9 cellular contexts compared by ENCODE assay signal in genomic region chr4:123587983-123588494, GRCh38.
DNase-seq lines count a peak whose midpoint lies in the region; ATAC-seq and TF ChIP-seq lines count a peak whose summit lies in the region.
"Had no signal": no experiment of that assay in that cellular context is flagged by ENCODE, and none has a peak within 500 bp of the region (broad histone marks: within the 10 kb centered on the region; RNA-seq: fewer than 3 reads in every experiment).

No MANE protein-coding gene starts in this region.

- no peak overlapping the region for H2BK12ac ChIP-seq in trophoblast cell (ENCODE audit: low read length)

- H3K79me2 ChIP-seq in trophoblast cell (ENCODE audit: control insufficient read depth, insufficient read depth, low read length, poor library complexity): no peaks in the 10 kb centered on the region

- H3K9me3 ChIP-seq in duodenal mucosa (ENCODE audit: control insufficient read depth in 1 of 2, low read length in 2 of 2): no peaks in the 10 kb centered on the region
- no peaks in the 10 kb centered on the region for H3K9me3 ChIP-seq in trophoblast cell (ENCODE audit: insufficient read depth, low read depth, low read length)

- no peak overlapping the region for H4K12ac ChIP-seq in trophoblast cell (ENCODE audit: low read depth, low read length)

- peak overlapping the region; percentile 6; the same call in 1 of the 2 replicates for H3K4me3 ChIP-seq in AG10803 (ENCODE audit: low read length)
- peak overlapping the region in 1 of 2 donors; percentile 1 for H3K4me3 ChIP-seq in duodenal mucosa (ENCODE audit: low read depth in 1 of 2, low read length in 2 of 2)
- H3K4me3 ChIP-seq in trophoblast cell (ENCODE audit: low read depth, low read length): no peak overlapping the region
- H3K4me3 ChIP-seq: cardiac muscle cell had no signal

- no peak overlapping the region for H2AFZ ChIP-seq in trophoblast cell (ENCODE audit: insufficient read depth, low read length, poor library complexity)

- no peak overlapping the region for H2AK5ac ChIP-seq in trophoblast cell (ENCODE audit: low read length)

- no CpG with 5 or more reads among the region's 8 CpGs for WGBS in trophoblast cell (ENCODE audit: extremely low coverage, insufficient coverage, insufficient read length)

- no peak overlapping the region for H2BK5ac ChIP-seq in trophoblast cell (ENCODE audit: low read depth, low read length, poor library complexity)

- no peak overlapping the region for H3K14ac ChIP-seq in trophoblast cell (ENCODE audit: low read length)

- peak overlapping the region; percentile 41 for H3K27ac ChIP-seq in duodenal mucosa (ENCODE audit: low read depth, low read length)
- no peak overlapping the region for H3K27ac ChIP-seq in trophoblast cell (ENCODE audit: low read depth, low read length)
- H3K27ac ChIP-seq: cardiac muscle cell had no signal

- no peak overlapping the region for H4K8ac ChIP-seq in trophoblast cell (ENCODE audit: low read depth, low read length)

- peak; percentile 79 for DNase-seq in AG10803 (ENCODE audit: low read depth)
- peak; percentile 65 for DNase-seq in NCI-H2081 treated with DMSO at 0.1 percent for 48 hours (lab: John Stamatoyannopoulos, UW)
- peak; percentile 30 to 75 for DNase-seq in trophoblast cell
- DNase-seq in activated T-cell treated with anti-CD3 and anti-CD28 coated beads, Interleukin-2, amount 50 U/mL, for 72 hours: no peak
- no peak for DNase-seq in effector CD4-positive, alpha-beta T cell

- H3K27ac Mint-ChIP-seq in activated T-cell treated with anti-CD3 and anti-CD28 coated beads, Interleukin-2, amount 50 U/mL, for 72 hours: no peak overlapping the region

- H3K36me3 ChIP-seq in duodenal mucosa (ENCODE audit: control insufficient read depth in 1 of 2, insufficient read depth in 2 of 2, low read length in 2 of 2): no peaks in the 10 kb centered on the region
- no peaks in the 10 kb centered on the region for H3K36me3 ChIP-seq in trophoblast cell (ENCODE audit: control insufficient read depth in 1 of 2, insufficient read depth in 2 of 2, low read length in 2 of 2)
- H3K36me3 ChIP-seq: cardiac muscle cell had no signal

- ATAC-seq in GM21786 (IDR thresholded peaks at IDR 0.05; ENCODE audit: unreplicated experiment) (peak; percentile 21), HG02623 (IDR thresholded peaks at IDR 0.05; ENCODE audit: unreplicated experiment) (no peak)
- ATAC-seq in activated T-cell treated with anti-CD3 and anti-CD28 coated beads, Interleukin-2, amount 50 U/mL, for 72 hours (replicated peaks in 1 of 2): no peak

- no peak overlapping the region for H3K4ac ChIP-seq in trophoblast cell (ENCODE audit: low read depth, low read length)

- no peak overlapping the region for H3K23ac ChIP-seq in trophoblast cell (ENCODE audit: low read length)

- no peak overlapping the region for H3K18ac ChIP-seq in trophoblast cell (ENCODE audit: low read length)

- H4K91ac ChIP-seq in trophoblast cell (ENCODE audit: low read depth, low read length): no peak overlapping the region

- no peak overlapping the region for H3K4me2 ChIP-seq in trophoblast cell (ENCODE audit: low read length)

- H3K4me1 Mint-ChIP-seq in activated T-cell treated with anti-CD3 and anti-CD28 coated beads, Interleukin-2, amount 50 U/mL, for 72 hours (ENCODE audit: low read depth): no peaks in the 10 kb centered on the region

- H3K4me3 Mint-ChIP-seq in activated T-cell treated with anti-CD3 and anti-CD28 coated beads, Interleukin-2, amount 50 U/mL, for 72 hours: no peak overlapping the region

- H3K79me1 ChIP-seq in trophoblast cell (ENCODE audit: low read length): no peaks in the 10 kb centered on the region

- H3K4me1 ChIP-seq in duodenal mucosa (ENCODE audit: control insufficient read depth in 1 of 2, insufficient read depth in 2 of 2, low read length in 2 of 2) (peaks cover 16% of the 10 kb centered on the region in 2 donors), trophoblast cell (ENCODE audit: control insufficient read depth in 1 of 2, insufficient read depth in 2 of 2, low read length in 2 of 2) (peaks cover 0 to 2% of the 10 kb centered on the region in 2 experiments)

- no peak overlapping the region for H3K9ac ChIP-seq in duodenal mucosa (ENCODE audit: low read depth in 1 of 2, low read length in 2 of 2)
- no peak overlapping the region for H3K9ac ChIP-seq in trophoblast cell (ENCODE audit: low read length)

- H3K27me3 ChIP-seq in duodenal mucosa (ENCODE audit: control insufficient read depth in 1 of 2, insufficient read depth in 2 of 2, low read length in 2 of 2) (no peaks in the 10 kb centered on the region), trophoblast cell (ENCODE audit: insufficient read depth, low read length) (no peaks in the 10 kb centered on the region)
- H3K27me3 ChIP-seq: cardiac muscle cell had no signal

- no peaks in the 10 kb centered on the region for H3K36me3 Mint-ChIP-seq in activated T-cell treated with anti-CD3 and anti-CD28 coated beads, Interleukin-2, amount 50 U/mL, for 72 hours (ENCODE audit: insufficient read depth in 2 of 2)

- no peak overlapping the region for H2BK120ac ChIP-seq in trophoblast cell (ENCODE audit: insufficient read depth, low read length, poor library complexity)

- TF ChIP-seq CTCF in AG10803 (conservative IDR thresholded peaks at IDR 0.05; ENCODE audit: low read length): no peak

- H3K27me3 Mint-ChIP-seq in activated T-cell treated with anti-CD3 and anti-CD28 coated beads, Interleukin-2, amount 50 U/mL, for 72 hours (ENCODE audit: low read depth): no peaks in the 10 kb centered on the region

- no peaks in the 10 kb centered on the region for H3K9me3 Mint-ChIP-seq in activated T-cell treated with anti-CD3 and anti-CD28 coated beads, Interleukin-2, amount 50 U/mL, for 72 hours

Comparison
In these comparisons a context has a peak if more than half of its experiments do, and no peak if none do; other contexts are left out.
1. DNase-seq: peak in AG10803 (single experiment), NCI-H2081 treated with DMSO at 0.1 percent for 48 hours (single experiment) and trophoblast cell (2 of 2); none in activated T-cell treated with anti-CD3 and anti-CD28 coated beads, Interleukin-2, amount 50 U/mL, for 72 hours (0 of 2) and effector CD4-positive, alpha-beta T cell (single experiment).